Comparison of ENCODE assay signal across 27 cellular contexts in genomic region chrX:31633349-31633748, GRCh38.
DNase-seq lines count a peak whose midpoint lies in the region; ATAC-seq, FAIRE-seq and TF ChIP-seq lines count a peak whose summit lies in the region.
"Had no signal": no experiment of that assay in that cellular context is flagged by ENCODE, and none has a peak within 500 bp of the region (broad histone marks: within the 10 kb centered on the region; RNA-seq: fewer than 3 reads in every experiment).

No MANE protein-coding gene starts in this region.

- intact Hi-C loops in pancreas (cut with DNase I) (no loop called here), cardiac septum (cut with DNase I) (no loop called here)
- intact Hi-C loops in naive thymus-derived CD4-positive, alpha-beta T cell (cut with micrococcal nuclease), result no loop called here

- no peaks in the 10 kb centered on the region for H3K4me1 Mint-ChIP-seq in naive thymus-derived CD4-positive, alpha-beta T cell
- H3K4me1 Mint-ChIP-seq: CD14-positive monocyte; CD8-positive, alpha-beta memory T cell; H9 had no signal

- H3K9me3 ChIP-seq in pancreas, result no peaks in the 10 kb centered on the region
- no peaks in the 10 kb centered on the region for H3K9me3 ChIP-seq in naive thymus-derived CD4-positive, alpha-beta T cell (ENCODE audit: control insufficient read depth in 2 of 3, low read length in 3 of 3)
- H3K9me3 ChIP-seq: BE2C; BLaER1 treated with 17β-estradiol and CSF1 and Interleukin-3, amounts not matched to agents 10 nM and 100 nM had no signal

- no peak for ATAC-seq in pancreas
- no peak for ATAC-seq in naive thymus-derived CD4-positive, alpha-beta T cell
- ATAC-seq: GM23338, HCT116 had no signal

- TF ChIP-seq CTCF in pancreas (IDR thresholded peaks at IDR 0.05), result no peak

- 37 to 39% methylated on average over 2 of the region's 2 CpGs for WGBS in pancreas, 2 donors

- FAIRE-seq in G401.6 (lab: Jason Lieb, UNC) (peak; percentile 76), colon (lab: Jason Lieb, UNC) (peak; percentile 97), pancreas (lab: Jason Lieb, UNC) (peak; percentile 79)
- FAIRE-seq: A204.1, D721Med, GM12891, GM18507 had no signal

- no peak overlapping the region for H3K4me3 ChIP-seq in pancreas
- no peak overlapping the region for H3K4me3 ChIP-seq in naive thymus-derived CD4-positive, alpha-beta T cell (ENCODE audit: low read length)
- H3K4me3 ChIP-seq: BLaER1 treated with 17β-estradiol and CSF1 and Interleukin-3, amounts not matched to agents 10 nM and 100 nM; GM23338 had no signal

- H3K27me3 Mint-ChIP-seq in naive thymus-derived CD4-positive, alpha-beta T cell, result no peaks in the 10 kb centered on the region
- H3K27me3 Mint-ChIP-seq: CD4-positive, alpha-beta T cell; CD8-positive, alpha-beta memory T cell had no signal

- H3K27ac ChIP-seq in pancreas, result no peak overlapping the region
- no peak overlapping the region for H3K27ac ChIP-seq in naive thymus-derived CD4-positive, alpha-beta T cell (ENCODE audit: low read depth, low read length)
- H3K27ac ChIP-seq: BLaER1 treated with 17β-estradiol and CSF1 and Interleukin-3, amounts not matched to agents 10 nM and 100 nM had no signal

- H3K36me3 Mint-ChIP-seq in naive thymus-derived CD4-positive, alpha-beta T cell, result no peaks in the 10 kb centered on the region
- H3K36me3 Mint-ChIP-seq: CD14-positive monocyte; CD8-positive, alpha-beta memory T cell had no signal

- H3K4me3 Mint-ChIP-seq in naive thymus-derived CD4-positive, alpha-beta T cell, result no peak overlapping the region
- H3K4me3 Mint-ChIP-seq: CD14-positive monocyte; CD4-positive, alpha-beta T cell; CD8-positive, alpha-beta memory T cell; GM23338; H9; HFFc6 had no signal

- POLR2A ChIA-PET in naive thymus-derived CD4-positive, alpha-beta T cell (lab: Charles Lee), result no interaction called here

- CTCF ChIA-PET in naive thymus-derived CD4-positive, alpha-beta T cell (lab: Charles Lee), result no interaction called here

- DNase-seq in NCI-H1930 (lab: John Stamatoyannopoulos, UW) (peak; percentile 18 to 20), pancreas (no peak), 8988T (no peak), cardiac septum (ENCODE audit: low spot score) (no peak), MV-4-11 (lab: John Stamatoyannopoulos, UW) (no peak)
- DNase-seq in naive thymus-derived CD4-positive, alpha-beta T cell, result no peak
- DNase-seq: ACHN; AML-193; BE2C; CD4-positive, alpha-beta T cell; CD8-positive, alpha-beta memory T cell; DMS 273 treated with DMSO at 0.1 percent for 48 hours; DMS79; EL; GF-D8; H9; HFFc6 had no signal

- H3K9me3 Mint-ChIP-seq in naive thymus-derived CD4-positive, alpha-beta T cell, result no peaks in the 10 kb centered on the region
- H3K9me3 Mint-ChIP-seq: CD14-positive monocyte; CD4-positive, alpha-beta T cell; GM23338; HFFc6 had no signal

- peaks cover 0 to 5% (median 0%) of the 10 kb centered on the region in 3 donors for H3K4me1 ChIP-seq in pancreas
- H3K4me1 ChIP-seq in naive thymus-derived CD4-positive, alpha-beta T cell (ENCODE audit: control insufficient read depth in 2 of 2, insufficient read depth in 2 of 2, low read length in 2 of 2), result no peaks in the 10 kb centered on the region
- H3K4me1 ChIP-seq: BE2C had no signal

- H3K27ac Mint-ChIP-seq in naive thymus-derived CD4-positive, alpha-beta T cell, result no peak overlapping the region
- H3K27ac Mint-ChIP-seq: CD14-positive monocyte; CD4-positive, alpha-beta T cell; CD8-positive, alpha-beta memory T cell; GM23338; H9; HFFc6 had no signal

- no peaks in the 10 kb centered on the region for H3K36me3 ChIP-seq in pancreas
- no peaks in the 10 kb centered on the region for H3K36me3 ChIP-seq in naive thymus-derived CD4-positive, alpha-beta T cell (ENCODE audit: control insufficient read depth in 2 of 3, insufficient read depth in 3 of 3, low read length in 3 of 3)
- H3K36me3 ChIP-seq: BE2C; BLaER1 treated with 17β-estradiol and CSF1 and Interleukin-3, amounts not matched to agents 10 nM and 100 nM had no signal

- H3K27me3 ChIP-seq in pancreas, result peaks cover 0 to 4% (median 1%) of the 10 kb centered on the region in 4 donors
- no peaks in the 10 kb centered on the region for H3K27me3 ChIP-seq in naive thymus-derived CD4-positive, alpha-beta T cell (ENCODE audit: control insufficient read depth in 2 of 2, insufficient read depth in 2 of 2, low read length in 2 of 2)
- H3K27me3 ChIP-seq: BE2C had no signal

Comparison
In these comparisons a context has a peak if more than half of its experiments do, and no peak if none do; other contexts are left out.
1. DNase-seq: peak in NCI-H1930 (2 of 2); none in pancreas (0 of 6), naive thymus-derived CD4-positive, alpha-beta T cell (0 of 9), 8988T (single experiment), cardiac septum (single experiment) and MV-4-11 (single experiment).